Comparison of ENCODE assay signal across 25 cellular contexts in genomic region chr14:99441918-99442317, GRCh38. TPM values are rescaled to one million over a fixed set of nuclear protein-coding genes. Genes with fewer than 3 reads are reported as not detected.
A peak's percentile ranks its signal among the peaks of the same experiment; 100 is the strongest.
DNase-seq lines count a peak whose midpoint lies in the region; ATAC-seq lines count a peak whose summit lies in the region.
"Had no signal": no experiment of that assay in that cellular context is flagged by ENCODE, and none has a peak within 500 bp of the region (broad histone marks: within the 10 kb centered on the region; RNA-seq: fewer than 3 reads in every experiment).

No MANE protein-coding gene starts in this region.

- H3K36me3 ChIP-seq in trophoblast cell (ENCODE audit: control insufficient read depth in 1 of 2, insufficient read depth in 2 of 2, low read length in 2 of 2) = peaks cover 26 to 34% of the 10 kb centered on the region in 2 experiments
- H3K36me3 ChIP-seq: colonic mucosa had no signal

- H3K27ac ChIP-seq in trophoblast cell (ENCODE audit: low read depth, low read length) = peak overlapping the region; percentile 27
- H3K27ac ChIP-seq: BLaER1, colonic mucosa, gastrocnemius medialis, RWPE1, thyroid gland had no signal

- no peak overlapping the region for H2BK12ac ChIP-seq in trophoblast cell (ENCODE audit: low read length)

- WGBS in trophoblast cell (ENCODE audit: extremely low coverage, insufficient coverage, insufficient read length) = no CpG with 5 or more reads among the region's 7 CpGs

- H2BK120ac ChIP-seq in trophoblast cell (ENCODE audit: insufficient read depth, low read length, poor library complexity) = no peak overlapping the region

- no peak overlapping the region for H3K9ac ChIP-seq in trophoblast cell (ENCODE audit: low read length)
- H3K9ac ChIP-seq: BLaER1 had no signal

- peak; percentile 15 for ATAC-seq in activated naive CD8-positive, alpha-beta T cell treated with anti-CD3 and anti-CD28 coated beads, Interleukin-2, amount 50 U/mL, for 24 hours
- ATAC-seq in GM18868 (IDR thresholded peaks at IDR 0.05; ENCODE audit: unreplicated experiment) = peak; percentile 78
- peak; percentile 53 for ATAC-seq in T-helper 17 cell
- no peak for ATAC-seq in HG03095 (IDR thresholded peaks at IDR 0.05; ENCODE audit: unreplicated experiment)
- ATAC-seq in activated CD4-positive, CD25-positive, alpha-beta regulatory T cell treated with anti-CD3 and anti-CD28 coated beads, Interleukin-2, amount 50 U/mL, for 24 hours = no peak
- ATAC-seq: gastrocnemius medialis; naive thymus-derived CD8-positive, alpha-beta T cell had no signal

- peaks cover 2% of the 10 kb centered on the region for H3K79me2 ChIP-seq in trophoblast cell (ENCODE audit: control insufficient read depth, insufficient read depth, low read length, poor library complexity)

- no peak overlapping the region for H4K12ac ChIP-seq in trophoblast cell (ENCODE audit: low read depth, low read length)

- no peak overlapping the region for H2BK5ac ChIP-seq in trophoblast cell (ENCODE audit: low read depth, low read length, poor library complexity)

- no peak for DNase-seq in activated naive CD8-positive, alpha-beta T cell treated with anti-CD3 and anti-CD28 coated beads, Interleukin-2, amount 50 U/mL, for 24 hours
- no peak for DNase-seq in activated naive CD8-positive, alpha-beta T cell treated with anti-CD3 and anti-CD28 coated beads for 36 hours
- DNase-seq in T-helper 17 cell (no peak), trophoblast cell (peak in 1 of 2 donors; percentile 5)
- no peak for DNase-seq in activated effector memory CD4-positive, alpha-beta T cell treated with Interleukin-2 at 50 U/mL for 16 hours
- DNase-seq: ACHN; activated CD4-positive, alpha-beta T cell treated with anti-CD3 and anti-CD28 coated beads, Interleukin-2, amount 50 U/mL, for 4 hours; activated naive CD4-positive, alpha-beta T cell; amygdala; colonic mucosa; effector memory CD4-positive, alpha-beta T cell; gastrocnemius medialis; naive thymus-derived CD8-positive, alpha-beta T cell; NCI-H1048; NCI-H187 treated with DMSO at 0.1 percent for 48 hours; stimulated activated CD4-positive, alpha-beta T cell treated with anti-CD3 and anti-CD28 coated beads, Interleukin-4, amount 100 ng/mL, for 1 hour; thyroid gland had no signal

- no peak overlapping the region for H3K23ac ChIP-seq in trophoblast cell (ENCODE audit: low read length)

- no peak overlapping the region for H3K18ac ChIP-seq in trophoblast cell (ENCODE audit: low read length)

- no peak overlapping the region for H3K4me3 ChIP-seq in trophoblast cell (ENCODE audit: low read depth, low read length)
- H3K4me3 ChIP-seq: BLaER1, colonic mucosa, gastrocnemius medialis, thyroid gland had no signal

- no peak overlapping the region for H4K91ac ChIP-seq in trophoblast cell (ENCODE audit: low read depth, low read length)

- peaks cover 36% of the 10 kb centered on the region for H3K36me3 Mint-ChIP-seq in activated naive CD8-positive, alpha-beta T cell treated with anti-CD3 and anti-CD28 coated beads, Interleukin-2, amount 50 U/mL, for 24 hours (ENCODE audit: low read depth)
- peaks cover 31% of the 10 kb centered on the region for H3K36me3 Mint-ChIP-seq in activated naive CD8-positive, alpha-beta T cell treated with anti-CD3 and anti-CD28 coated beads for 36 hours
- H3K36me3 Mint-ChIP-seq in T-helper 17 cell (ENCODE audit: low read depth) = peaks cover 7% of the 10 kb centered on the region

- H3K4ac ChIP-seq in trophoblast cell (ENCODE audit: low read depth, low read length) = no peak overlapping the region

- H2AK5ac ChIP-seq in trophoblast cell (ENCODE audit: low read length) = no peak overlapping the region

- H4K8ac ChIP-seq in trophoblast cell (ENCODE audit: low read depth, low read length) = no peak overlapping the region

- peaks cover 15% of the 10 kb centered on the region for H3K4me1 Mint-ChIP-seq in activated naive CD8-positive, alpha-beta T cell treated with anti-CD3 and anti-CD28 coated beads, Interleukin-2, amount 50 U/mL, for 24 hours
- peaks cover 16% of the 10 kb centered on the region for H3K4me1 Mint-ChIP-seq in activated naive CD8-positive, alpha-beta T cell treated with anti-CD3 and anti-CD28 coated beads for 36 hours
- H3K4me1 Mint-ChIP-seq in T-helper 17 cell = peaks cover 54% of the 10 kb centered on the region
- H3K4me1 Mint-ChIP-seq: mesothelial cell of epicardium had no signal

- no peak overlapping the region for H2AFZ ChIP-seq in trophoblast cell (ENCODE audit: insufficient read depth, low read length, poor library complexity)

- no peak overlapping the region for H3K4me2 ChIP-seq in trophoblast cell (ENCODE audit: low read length)
- H3K4me2 ChIP-seq: BLaER1 had no signal

- H3K27ac Mint-ChIP-seq in activated naive CD8-positive, alpha-beta T cell treated with anti-CD3 and anti-CD28 coated beads, Interleukin-2, amount 50 U/mL, for 24 hours = no peak overlapping the region
- no peak overlapping the region for H3K27ac Mint-ChIP-seq in activated naive CD8-positive, alpha-beta T cell treated with anti-CD3 and anti-CD28 coated beads for 36 hours
- peak overlapping the region; percentile 85 for H3K27ac Mint-ChIP-seq in T-helper 17 cell
- H3K27ac Mint-ChIP-seq: mesothelial cell of epicardium had no signal

- H3K27me3 Mint-ChIP-seq in activated naive CD8-positive, alpha-beta T cell treated with anti-CD3 and anti-CD28 coated beads, Interleukin-2, amount 50 U/mL, for 24 hours = no peaks in the 10 kb centered on the region
- H3K27me3 Mint-ChIP-seq in activated naive CD8-positive, alpha-beta T cell treated with anti-CD3 and anti-CD28 coated beads for 36 hours = no peaks in the 10 kb centered on the region
- H3K27me3 Mint-ChIP-seq in T-helper 17 cell = no peaks in the 10 kb centered on the region
- H3K27me3 Mint-ChIP-seq: naive thymus-derived CD8-positive, alpha-beta T cell; stimulated activated naive CD8-positive, alpha-beta T cell treated with anti-CD3 and anti-CD28 coated beads, Interleukin-15, Interleukin-2, amounts not matched to agents 100 ng/mL and 50 ng/mL, for 24 hours had no signal

- no peaks in the 10 kb centered on the region for H3K27me3 ChIP-seq in trophoblast cell (ENCODE audit: insufficient read depth, low read length)
- H3K27me3 ChIP-seq: BLaER1, colonic mucosa, gastrocnemius medialis, thyroid gland had no signal

- no peaks in the 10 kb centered on the region for H3K9me3 Mint-ChIP-seq in activated naive CD8-positive, alpha-beta T cell treated with anti-CD3 and anti-CD28 coated beads, Interleukin-2, amount 50 U/mL, for 24 hours
- H3K9me3 Mint-ChIP-seq in activated naive CD8-positive, alpha-beta T cell treated with anti-CD3 and anti-CD28 coated beads for 36 hours = no peaks in the 10 kb centered on the region
- H3K9me3 Mint-ChIP-seq: mesothelial cell of epicardium; naive thymus-derived CD8-positive, alpha-beta T cell; stimulated activated naive CD8-positive, alpha-beta T cell treated with anti-CD3 and anti-CD28 coated beads, Interleukin-15, Interleukin-2, amounts not matched to agents 100 ng/mL and 50 ng/mL, for 24 hours; T-helper 1 cell treated with Interleukin-12 subunit alpha and Interleukin-12 subunit beta and Interleukin-4 antibody, amounts not matched to agents 30 μg/mL and 1 μg/mL, for 36 hours had no signal

- H3K79me1 ChIP-seq in trophoblast cell (ENCODE audit: low read length) = peaks cover 6% of the 10 kb centered on the region

- H3K4me1 ChIP-seq in trophoblast cell (ENCODE audit: control insufficient read depth in 1 of 2, insufficient read depth in 2 of 2, low read length in 2 of 2) = peaks cover 8 to 11% of the 10 kb centered on the region in 2 experiments
- H3K4me1 ChIP-seq: colonic mucosa, gastrocnemius medialis had no signal

- H3K9me3 ChIP-seq in T-helper 17 cell (ENCODE audit: control insufficient read depth, low read length, poor library complexity, severe bottlenecking) = no peaks in the 10 kb centered on the region
- peaks cover 2% of the 10 kb centered on the region for H3K9me3 ChIP-seq in trophoblast cell (ENCODE audit: insufficient read depth, low read depth, low read length)
- H3K9me3 ChIP-seq: BLaER1, colonic mucosa, gastrocnemius medialis, thyroid gland had no signal

- H3K4me3 Mint-ChIP-seq in activated naive CD8-positive, alpha-beta T cell treated with anti-CD3 and anti-CD28 coated beads, Interleukin-2, amount 50 U/mL, for 24 hours = no peak overlapping the region
- H3K4me3 Mint-ChIP-seq in activated naive CD8-positive, alpha-beta T cell treated with anti-CD3 and anti-CD28 coated beads for 36 hours = no peak overlapping the region
- peak overlapping the region; percentile 31 for H3K4me3 Mint-ChIP-seq in T-helper 17 cell
- H3K4me3 Mint-ChIP-seq: mesothelial cell of epicardium; stimulated activated naive CD8-positive, alpha-beta T cell treated with anti-CD3 and anti-CD28 coated beads, Interleukin-15, Interleukin-2, amounts not matched to agents 100 ng/mL and 50 ng/mL, for 24 hours; T-helper 1 cell treated with Interleukin-12 subunit alpha and Interleukin-12 subunit beta and Interleukin-4 antibody, amounts not matched to agents 30 μg/mL and 1 μg/mL, for 36 hours had no signal

- H3K14ac ChIP-seq in trophoblast cell (ENCODE audit: low read length) = no peak overlapping the region

RNA-seq across cellular contexts. Expression of gene SETD3, which starts 38.7 kb away (rescaled TPM):
- 10 to 100 TPM; 52.6 to 54.5 TPM for total RNA-seq in activated naive CD8-positive, alpha-beta T cell treated with anti-CD3 and anti-CD28 coated beads for 36 hours
- 10 to 100 TPM; 38.2 to 47.6 TPM for total RNA-seq in T-helper 17 cell
- polyA plus RNA-seq in trophoblast cell (2013) = 81.6 and 81.8 TPM in 2 replicates

RNA-seq across cellular contexts. Expression of gene CCNK, which starts 39.3 kb away (rescaled TPM):
- total RNA-seq in activated naive CD8-positive, alpha-beta T cell treated with anti-CD3 and anti-CD28 coated beads for 36 hours = 100 to 1,000 TPM; 103 to 108 TPM
- 100 to 1,000 TPM; 138 to 141 TPM for total RNA-seq in T-helper 17 cell
- 105 TPM in 2 replicates for polyA plus RNA-seq in trophoblast cell (2013)

Comparison
In these comparisons a context has a peak if more than half of its experiments do, and no peak if none do; other contexts are left out.
1. ATAC-seq: peak in activated naive CD8-positive, alpha-beta T cell treated with anti-CD3 and anti-CD28 coated beads, Interleukin-2, amount 50 U/mL, for 24 hours (single experiment), GM18868 (single experiment) and T-helper 17 cell (single experiment); none in HG03095 (single experiment) and activated CD4-positive, CD25-positive, alpha-beta regulatory T cell treated with anti-CD3 and anti-CD28 coated beads, Interleukin-2, amount 50 U/mL, for 24 hours (0 of 2).